16 cellular contexts compared by ENCODE assay signal in the genomic region with DNA sequence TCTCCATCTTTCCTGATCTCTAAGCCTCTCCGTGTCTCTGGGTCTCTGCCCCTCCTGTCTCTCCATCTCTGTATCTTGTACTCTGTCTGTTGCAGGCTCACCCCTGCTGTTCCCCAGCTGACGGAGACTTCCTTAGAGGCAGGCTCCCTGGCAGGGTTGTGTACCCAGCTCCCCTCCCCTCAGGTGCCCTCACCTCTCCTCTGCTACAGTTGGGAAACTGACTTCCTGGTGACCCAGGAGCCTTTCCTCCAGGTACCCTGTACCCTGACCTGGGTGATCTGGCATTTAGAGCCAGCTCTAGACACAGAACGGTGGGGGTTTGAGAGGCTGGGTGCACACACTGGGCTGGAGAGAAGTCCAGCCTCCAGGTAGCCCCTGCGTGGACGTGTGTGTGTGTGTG. TPM values are rescaled to one million over a fixed set of nuclear protein-coding genes. Genes with fewer than 3 reads are reported as not detected.
DNase-seq lines count a peak whose midpoint lies in the region; ATAC-seq and TF ChIP-seq lines count a peak whose summit lies in the region.
"Had no signal": no experiment of that assay in that cellular context is flagged by ENCODE, and none has a peak within 500 bp of the region (broad histone marks: within the 10 kb centered on the region; RNA-seq: fewer than 3 reads in every experiment).

No MANE protein-coding gene starts in this region.

- POLR2A ChIA-PET in OCI-LY7 (lab: Charles Lee), result interaction anchor here (1.1 to 2.3 kb wide), 5 partner anchors 13 to 52 kb away, joined by 3 to 8 read pairs (median 5); no protein-coding TSS in a partner anchor

- no peaks in the 10 kb centered on the region for H4K20me1 ChIP-seq in OCI-LY7 (ENCODE audit: insufficient read depth, low read length)

- no peaks in the 10 kb centered on the region for H3K79me2 ChIP-seq in OCI-LY7 (ENCODE audit: insufficient read depth, low read depth, low read length)

- TF ChIP-seq CTCF in OCI-LY7 (conservative IDR thresholded peaks at IDR 0.05; ENCODE audit: low read length) (no peak), natural killer cell (IDR thresholded peaks at IDR 0.05) (no peak), stomach (IDR thresholded peaks at IDR 0.05) (no peak)

- H3K9me3 ChIP-seq in OCI-LY7 (ENCODE audit: low read length) (no peaks in the 10 kb centered on the region), stomach (no peaks in the 10 kb centered on the region)

- H3K4me1 ChIP-seq in OCI-LY7 (ENCODE audit: insufficient read depth, low read length, poor library complexity, severe bottlenecking), result peaks cover 78% of the 10 kb centered on the region
- peaks cover 56 to 71% (median 66%) of the 10 kb centered on the region in 4 donors for H3K4me1 ChIP-seq in stomach

- TF ChIP-seq POLR2A in stomach (IDR thresholded peaks at IDR 0.05), result no peak

- peaks cover 48 to 68% of the 10 kb centered on the region in 2 donors for H3K4me1 Mint-ChIP-seq in natural killer cell

- CTCF ChIA-PET in OCI-LY7 (lab: Charles Lee; ENCODE audit: unreplicated experiment), result interaction anchor here (0.6 to 1.8 kb wide), 8 partner anchors 11 to 57 kb away, joined by 3 to 8 read pairs (median 4); no protein-coding TSS in a partner anchor

- H3K27ac Mint-ChIP-seq in natural killer cell, result peak overlapping the region; percentile 29 to 78
- H3K27ac Mint-ChIP-seq: activated naive CD4-positive, alpha-beta T cell treated with anti-CD3 and anti-CD28 coated beads, Interleukin-2, amount 50 U/mL, for 24 hours had no signal

- H3K4me2 ChIP-seq in OCI-LY7 (ENCODE audit: low read length), result peak overlapping the region; percentile 74

- peak overlapping the region; percentile 38 for H3K4me3 Mint-ChIP-seq in natural killer cell
- H3K4me3 Mint-ChIP-seq: activated naive CD4-positive, alpha-beta T cell treated with anti-CD3 and anti-CD28 coated beads, Interleukin-2, amount 50 U/mL, for 24 hours had no signal

- H3K9me2 ChIP-seq in OCI-LY7 (ENCODE audit: insufficient read depth, low read length), result no peaks in the 10 kb centered on the region

- DNase-seq in OCI-LY7 (ENCODE audit: low spot score) (no peak), natural killer cell (no peak), stomach (no peak), ureter (ENCODE audit: low spot score) (no peak), NCI-H446 (lab: John Stamatoyannopoulos, UW) (no peak), NCI-H1417 treated with DMSO at 0.1 percent for 48 hours (lab: John Stamatoyannopoulos, UW) (no peak)
- DNase-seq: activated CD4-positive, CD25-positive, alpha-beta regulatory T cell treated with anti-CD3 and anti-CD28 coated beads, Interleukin-2, amount 50 U/mL, for 72 hours; activated CD8-positive, alpha-beta memory T cell treated with anti-CD3 and anti-CD28 coated beads, Interleukin-2, amount 50 U/mL, for 4 hours; NCI-H187 treated with DMSO at 0.1 percent for 48 hours; NCI-H510A treated with DMSO at 0.1 percent for 48 hours; stimulated activated CD4-positive, alpha-beta T cell treated with anti-CD3 and anti-CD28 coated beads, Interleukin-4, amount 100 ng/mL, for 4 hours had no signal

- 41 to 63% (median 46%) methylated on average over 5 of the region's 5 CpGs for WGBS in stomach, 5 donors

- TF ChIP-seq EP300 in stomach (IDR thresholded peaks at IDR 0.05), result no peak

- no peaks in the 10 kb centered on the region for H3K9me3 Mint-ChIP-seq in natural killer cell
- H3K9me3 Mint-ChIP-seq: activated naive CD4-positive, alpha-beta T cell treated with anti-CD3 and anti-CD28 coated beads, Interleukin-2, amount 50 U/mL, for 24 hours had no signal

- no TSS peak for BruUV-seq in OCI-LY7 (replicated peaks; lab: Mats Ljungman, UMichigan)

- H3K36me3 ChIP-seq in OCI-LY7 (ENCODE audit: insufficient read depth, low read length), result peaks cover 39% of the 10 kb centered on the region
- H3K36me3 ChIP-seq in stomach, result peaks cover 17 to 36% (median 33%) of the 10 kb centered on the region in 4 donors

- H3K27me3 ChIP-seq in stomach, result no peaks in the 10 kb centered on the region

- H3K36me3 Mint-ChIP-seq in natural killer cell, result no peaks in the 10 kb centered on the region
- H3K36me3 Mint-ChIP-seq: activated naive CD4-positive, alpha-beta T cell treated with anti-CD3 and anti-CD28 coated beads, Interleukin-2, amount 50 U/mL, for 24 hours had no signal

- no peak for ATAC-seq in natural killer cell

- intact Hi-C loops in OCI-LY7 (cut with micrococcal nuclease; ENCODE audit: unreplicated experiment), result no loop called here
- intact Hi-C loops in natural killer cell (cut with micrococcal nuclease), result loop anchor here (2.0 kb wide), 1 partner anchor 15 kb away; no protein-coding TSS in a partner anchor
- intact Hi-C loops in stomach (cut with DNase I; ENCODE audit: low total_unique reads), result no loop called here

- H3K4me3 ChIP-seq in OCI-LY7 (ENCODE audit: low read depth, low read length, poor library complexity, severe bottlenecking) (peak overlapping the region; percentile 5), stomach (no peak overlapping the region)

- H3K27me3 Mint-ChIP-seq in natural killer cell (ENCODE audit: low read depth in 2 of 2), result no peaks in the 10 kb centered on the region
- H3K27me3 Mint-ChIP-seq: activated naive CD4-positive, alpha-beta T cell treated with anti-CD3 and anti-CD28 coated beads, Interleukin-2, amount 50 U/mL, for 24 hours had no signal

- no peak overlapping the region for H2AFZ ChIP-seq in OCI-LY7 (ENCODE audit: low read length)

- H3K27ac ChIP-seq in OCI-LY7 (ENCODE audit: low read depth, low read length, poor library complexity, severe bottlenecking) (peak overlapping the region; percentile 90), cingulate gyrus (ENCODE audit: low read depth, low read length) (peak overlapping the region; percentile 97), stomach (peak overlapping the region; percentile 59 to 73 (median 69))
- H3K27ac ChIP-seq: C4-2B, epithelial cell of prostate, RWPE1 had no signal

RNA-seq across cellular contexts. Expression of a gene that starts 37.7 kb away (rescaled TPM):
- total RNA-seq in OCI-LY7 (2014; rRNA removed; shearing (Covaris generic)), result 108 and 113 TPM in 2 replicates
- 26.7 and 30.4 TPM in 2 replicates for total RNA-seq in OCI-LY7 (2022)
- total RNA-seq in natural killer cell, result 100 to 1,000 TPM in 1 of 3 donors, 10 to 100 TPM in 2; 75.6 to 124 (median 84.8) TPM
- 100 to 1,000 TPM in 1 of 5 donors, 10 to 100 TPM in 4; 25.9 to 101 (median 32.7) TPM for total RNA-seq in stomach
- 10 to 100 TPM; 18.3 to 26.3 (median 22.2) TPM for polyA plus RNA-seq in stomach
- 28.7 TPM for total RNA-seq in ureter
